Comparison of ENCODE assay signal across 15 cellular contexts in the genomic region with DNA sequence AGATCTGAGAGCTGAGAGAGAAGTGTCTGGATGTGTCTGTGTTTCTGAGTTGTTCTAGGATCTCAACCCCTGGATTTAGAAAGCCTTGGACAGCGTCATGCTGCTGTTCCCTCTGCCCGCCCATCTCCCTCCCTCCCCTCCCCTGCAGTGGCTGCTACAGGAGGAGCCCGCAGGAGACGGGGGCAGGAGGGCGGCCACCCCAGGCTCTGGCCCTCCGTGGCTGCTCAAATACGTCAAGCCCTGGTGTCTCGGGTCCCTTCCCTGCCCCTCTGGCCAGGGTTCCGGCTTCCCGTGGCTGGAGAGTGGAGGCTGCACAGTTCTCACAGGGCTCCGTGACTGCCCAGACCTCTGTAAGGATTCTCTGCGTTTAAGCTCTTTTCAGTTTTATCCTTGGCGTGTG.
"Had no signal": no experiment of that assay in that cellular context is flagged by ENCODE, and none has a peak within 500 bp of the region (broad histone marks: within the 10 kb centered on the region; RNA-seq: fewer than 3 reads in every experiment).

No MANE protein-coding gene starts in this region.

- H3K27me3 ChIP-seq: vagina had no signal

- H3K36me3 ChIP-seq: vagina had no signal

- H3K27ac ChIP-seq: epithelial cell of prostate, skin epidermis, vagina had no signal

- H3K4me3 ChIP-seq: coronary artery, skin epidermis, vagina had no signal

- DNase-seq: activated CD4-positive, alpha-beta T cell treated with anti-CD3 and anti-CD28 coated beads for 1 hour; activated CD8-positive, alpha-beta T cell treated with anti-CD3 and anti-CD28 coated beads for 36 hours; activated naive CD4-positive, alpha-beta T cell treated with anti-CD3 and anti-CD28 coated beads, Interleukin-2, amount 10 ng/mL, durations not matched to agents 7 days and 5 days; activated T-cell treated with anti-CD3 and anti-CD28 coated beads for 4 hours; caudate nucleus; effector memory CD4-positive, alpha-beta T cell; immature natural killer cell; left colon; stimulated activated CD4-positive, alpha-beta T cell treated with anti-CD3 and anti-CD28 coated beads, Interleukin-4, amount 100 ng/mL, for 4 hours; T-helper 17 cell had no signal

- ATAC-seq: activated CD8-positive, alpha-beta T cell treated with anti-CD3 and anti-CD28 coated beads for 36 hours; left colon; SK-N-SH treated with all-trans-retinoic acid at 6 μM for 48 hours; T-helper 17 cell had no signal

- H3K9me3 ChIP-seq: vagina had no signal
